8 cellular contexts compared by ENCODE assay signal in genomic region chr2:47783491-47784330, GRCh38. TPM values are rescaled to one million over a fixed set of nuclear protein-coding genes. Genes with fewer than 3 reads are reported as not detected.
DNase-seq lines count a peak whose midpoint lies in the region; ATAC-seq and TF ChIP-seq lines count a peak whose summit lies in the region.

No MANE protein-coding gene starts in this region.

- H3K36me3 ChIP-seq in ascending aorta (no peaks in the 10 kb centered on the region), hepatocyte (replicated peaks; ENCODE audit: insufficient read depth, low read depth) (no peaks in the 10 kb centered on the region)

- intact Hi-C loops in ascending aorta (cut with DNase I) (loop anchor here (1.0 to 10.0 kb wide), 4 partner anchors 123 to 571 kb away; partner anchors contain the start of gene FBXO11), sciatic nerve (cut with DNase I) (no loop called here)

- no peaks in the 10 kb centered on the region for H3K9me2 ChIP-seq in hepatocyte (replicated peaks; ENCODE audit: insufficient read depth)

- peak; percentile 69 for DNase-seq in NCI-H1105 treated with DMSO at 0.1 percent for 48 hours (lab: John Stamatoyannopoulos, UW)
- DNase-seq in T-helper 22 cell (ENCODE audit: low read depth) = peak; percentile 75
- DNase-seq in ascending aorta (ENCODE audit: low spot score in 2 of 2) = peak in 1 of 2 donors; percentile 79
- DNase-seq in hepatocyte (ENCODE audit: low spot score) = peak; percentile 90
- peak; percentile 82 for DNase-seq in sciatic nerve (ENCODE audit: low spot score)
- DNase-seq in cortex of kidney (lab: John Stamatoyannopoulos, UW) = no peak

- H3K27ac ChIP-seq in ascending aorta (peak overlapping the region; percentile 89 to 96), hepatocyte (peak overlapping the region; percentile 97)

- peak overlapping the region; percentile 97 for H3K4me2 ChIP-seq in hepatocyte

- peak overlapping the region; percentile 95 for H2AFZ ChIP-seq in hepatocyte

- H3K27me3 ChIP-seq in ascending aorta (no peaks in the 10 kb centered on the region), hepatocyte (no peaks in the 10 kb centered on the region)

- TF ChIP-seq CTCF in GM12874 (IDR thresholded peaks at IDR 0.05; ENCODE audit: insufficient read depth, low read depth, low read length) (0 out of 2 replicates have a peak, but pooled peaks have one; percentile 5), ascending aorta (IDR thresholded peaks at IDR 0.05) (peak in 1 of 3 experiments; percentile 4), hepatocyte (IDR thresholded peaks at IDR 0.05; ENCODE audit: poor library complexity) (no peak)

- H3K4me1 ChIP-seq in ascending aorta = peaks cover 0 to 16% of the 10 kb centered on the region in 2 donors
- H3K4me1 ChIP-seq in hepatocyte (ENCODE audit: insufficient read depth) = peaks cover 15% of the 10 kb centered on the region

- peaks cover 49% of the 10 kb centered on the region for H3K79me2 ChIP-seq in hepatocyte

- peaks cover 41% of the 10 kb centered on the region for H4K20me1 ChIP-seq in hepatocyte (ENCODE audit: insufficient read depth, poor library complexity, severe bottlenecking)

- under 1% methylated on average over 30 of the region's 71 CpGs for WGBS in hepatocyte (ENCODE audit: low lambda C conversion rate, missing lambda C conversion rate)

- no peaks in the 10 kb centered on the region for H3K9me3 ChIP-seq in ascending aorta
- no peaks in the 10 kb centered on the region for H3K9me3 ChIP-seq in hepatocyte (ENCODE audit: low read depth)

- ATAC-seq in HG02678 (IDR thresholded peaks at IDR 0.05; ENCODE audit: unreplicated experiment) (peak; percentile 20), sciatic nerve (peak; percentile 42)

- H3K4me3 ChIP-seq in ascending aorta (peak overlapping the region; percentile 98 to 100), hepatocyte (peak overlapping the region; percentile 98)

RNA-seq across cellular contexts. Expression of gene MSH6, which starts 0.8 kb away (rescaled TPM):
- total RNA-seq in ascending aorta (11.8 TPM), hepatocyte (59.4 and 82.7 TPM in 2 replicates), sciatic nerve (50.3 TPM)
- polyA plus RNA-seq in hepatocyte = 50.2 and 50.6 TPM in 2 replicates
